14 cellular contexts compared by ENCODE assay signal in genomic region chr22:40912987-40913386, GRCh38. TPM values are rescaled to one million over a fixed set of nuclear protein-coding genes. Genes with fewer than 3 reads are reported as not detected.
"Had no signal": no experiment of that assay in that cellular context is flagged by ENCODE, and none has a peak within 500 bp of the region (broad histone marks: within the 10 kb centered on the region; RNA-seq: fewer than 3 reads in every experiment).

No MANE protein-coding gene starts in this region.

RNA-seq across cellular contexts. Expression of gene DNAJB7, which starts 51.1 kb away (rescaled TPM):
- total RNA-seq: activated CD4-positive, alpha-beta memory T cell treated with anti-CD3 and anti-CD28 coated beads, Interleukin-2, amount 10 ng/mL, durations not matched to agents 7 days and 5 days; activated CD4-positive, alpha-beta T cell treated with anti-CD3 and anti-CD28 coated beads for 36 hours; activated CD4-positive, alpha-beta T cell treated with anti-CD3 and anti-CD28 coated beads, Interleukin-2, amount 10 ng/mL, durations not matched to agents 7 days and 5 days; activated CD8-positive, alpha-beta memory T cell treated with anti-CD3 and anti-CD28 coated beads, Interleukin-2, amount 10 ng/mL, durations not matched to agents 7 days and 5 days; activated CD8-positive, alpha-beta T cell treated with anti-CD3 and anti-CD28 coated beads, Interleukin-2, amount 10 ng/mL, durations not matched to agents 7 days and 5 days; activated naive CD8-positive, alpha-beta T cell treated with anti-CD3 and anti-CD28 coated beads, Interleukin-2, amount 10 ng/mL, durations not matched to agents 7 days and 5 days; ascending aorta; bronchial epithelial cell; cardiac muscle cell; chondrocyte; T-cell; T-helper 1 cell treated with Interleukin-12 subunit alpha and Interleukin-12 subunit beta and Interleukin-4 antibody, amounts not matched to agents 30 ng/mL and 1 ng/mL, for 36 hours; WTC11 had no signal
- polyA plus RNA-seq: adipose tissue had no signal
